ENCODE assay signal across 6 cellular contexts in genomic region chr2:99153921-99154604, GRCh38. TPM values are rescaled to one million over a fixed set of nuclear protein-coding genes. Genes with fewer than 3 reads are reported as not detected.
DNase-seq lines count a peak whose midpoint lies in the region; ATAC-seq and TF ChIP-seq lines count a peak whose summit lies in the region.

No MANE protein-coding gene starts in this region.

- H3K9me3 Mint-ChIP-seq in type B pancreatic cell = no peaks in the 10 kb centered on the region

- in situ Hi-C loops in brain microvascular endothelial cell (cut with HindIII; ENCODE audit: low pct_ligation_motif_present, low sequenced_read_pairs) = no loop called here

- peaks cover 3% of the 10 kb centered on the region; the same call in 1 of the 2 replicates for H3K4me1 ChIP-seq in HEK293 (ENCODE audit: control insufficient read depth, insufficient read depth, low read length)
- H3K4me1 ChIP-seq in neuron (ENCODE audit: insufficient read depth, low read length) = peaks cover 8% of the 10 kb centered on the region

- no peaks in the 10 kb centered on the region for H3K9me3 ChIP-seq in HEK293 (ENCODE audit: control insufficient read depth, insufficient read depth, low read depth, low read length)
- no peaks in the 10 kb centered on the region for H3K9me3 ChIP-seq in neuron (ENCODE audit: low read length)

- H3K36me3 Mint-ChIP-seq in type B pancreatic cell = peaks cover 7% of the 10 kb centered on the region

- no peak overlapping the region for H3K4me3 Mint-ChIP-seq in type B pancreatic cell

- H2AFZ ChIP-seq in neuron (ENCODE audit: low read depth, low read length) = peak overlapping the region; percentile 92

- DNase-seq in brain microvascular endothelial cell (no peak), type B pancreatic cell (ENCODE audit: extremely low spot score, unreplicated experiment) (no peak), mucosa of gallbladder (ENCODE audit: low spot score) (no peak)

- no peaks in the 10 kb centered on the region for H3K27me3 ChIP-seq in brain microvascular endothelial cell (replicated peaks)
- no peaks in the 10 kb centered on the region for H3K27me3 ChIP-seq in neuron (ENCODE audit: insufficient read depth, low read length)

- ATAC-seq in HG03342 (IDR thresholded peaks at IDR 0.05; ENCODE audit: unreplicated experiment) = no peak

- no peaks in the 10 kb centered on the region for H3K27me3 Mint-ChIP-seq in type B pancreatic cell

- peak overlapping the region; percentile 63 for H3K4me3 ChIP-seq in HEK293 (ENCODE audit: low read depth, low read length)
- peak overlapping the region; percentile 87 for H3K4me3 ChIP-seq in brain microvascular endothelial cell (ENCODE audit: low read depth, low read length)
- peak overlapping the region; percentile 86 for H3K4me3 ChIP-seq in neuron (ENCODE audit: low read length)

- TF ChIP-seq CTCF in HEK293 (tag by site-specific recombination; IDR thresholded peaks at IDR 0.05) = no peak
- TF ChIP-seq CTCF in brain microvascular endothelial cell (IDR thresholded peaks at IDR 0.05; ENCODE audit: low read depth, low read length, missing control alignments) = no peak
- no peak for TF ChIP-seq CTCF in type B pancreatic cell (conservative IDR thresholded peaks at IDR 0.05)

- CTCF ChIA-PET in HEK293 (lab: Yijun Ruan, JAX) = interaction anchor here (1.7 kb wide), 1 partner anchor 13 kb away, joined by 3 read pairs; no protein-coding TSS in a partner anchor

- H3K27ac Mint-ChIP-seq in type B pancreatic cell = no peak overlapping the region

- peaks cover 18% of the 10 kb centered on the region for H3K4me1 Mint-ChIP-seq in type B pancreatic cell (ENCODE audit: unreplicated experiment)

- POLR2A ChIA-PET in HEK293 (lab: Yijun Ruan, JAX) = interaction anchor here (1.2 to 5.8 kb wide), 7 partner anchors 13 to 183 kb away, joined by 3 to 58 read pairs (median 4); partner anchors contain the start of genes C2orf15, EIF5B, MITD1 and MRPL30

- peaks cover 0 to 17% of the 10 kb centered on the region in 2 experiments; a peak in 2 of 3 replicates for H3K36me3 ChIP-seq in HEK293 (ENCODE audit: control insufficient read depth in 2 of 2, insufficient read depth in 1 of 2, low read length in 2 of 2)
- H3K36me3 ChIP-seq in brain microvascular endothelial cell (replicated peaks) = no peaks in the 10 kb centered on the region
- peaks cover 6% of the 10 kb centered on the region for H3K36me3 ChIP-seq in neuron (ENCODE audit: insufficient read depth, low read length)

- 0 out of 2 replicates have a peak overlapping the region, but pooled peaks have one; percentile 71 for H3K27ac ChIP-seq in HEK293 (ENCODE audit: extremely low read depth, low read depth, low read length)
- peak overlapping the region; percentile 41 for H3K27ac ChIP-seq in brain microvascular endothelial cell

TF ChIP-seq in HEK293, 187 proteins besides CTCF, POLR2A, EP300 and RAD21:
- no peak for TF ChIP-seq ZNF354C (tag by site-specific recombination; IDR thresholded peaks at IDR 0.05; ENCODE audit: borderline replicate concordance, low read depth)
- no peak for TF ChIP-seq FEZF1 (tag by site-specific recombination; IDR thresholded peaks at IDR 0.05)
- TF ChIP-seq ZBTB20 (tag by site-specific recombination; IDR thresholded peaks at IDR 0.05) = no peak
- TF ChIP-seq, protein P1, sequence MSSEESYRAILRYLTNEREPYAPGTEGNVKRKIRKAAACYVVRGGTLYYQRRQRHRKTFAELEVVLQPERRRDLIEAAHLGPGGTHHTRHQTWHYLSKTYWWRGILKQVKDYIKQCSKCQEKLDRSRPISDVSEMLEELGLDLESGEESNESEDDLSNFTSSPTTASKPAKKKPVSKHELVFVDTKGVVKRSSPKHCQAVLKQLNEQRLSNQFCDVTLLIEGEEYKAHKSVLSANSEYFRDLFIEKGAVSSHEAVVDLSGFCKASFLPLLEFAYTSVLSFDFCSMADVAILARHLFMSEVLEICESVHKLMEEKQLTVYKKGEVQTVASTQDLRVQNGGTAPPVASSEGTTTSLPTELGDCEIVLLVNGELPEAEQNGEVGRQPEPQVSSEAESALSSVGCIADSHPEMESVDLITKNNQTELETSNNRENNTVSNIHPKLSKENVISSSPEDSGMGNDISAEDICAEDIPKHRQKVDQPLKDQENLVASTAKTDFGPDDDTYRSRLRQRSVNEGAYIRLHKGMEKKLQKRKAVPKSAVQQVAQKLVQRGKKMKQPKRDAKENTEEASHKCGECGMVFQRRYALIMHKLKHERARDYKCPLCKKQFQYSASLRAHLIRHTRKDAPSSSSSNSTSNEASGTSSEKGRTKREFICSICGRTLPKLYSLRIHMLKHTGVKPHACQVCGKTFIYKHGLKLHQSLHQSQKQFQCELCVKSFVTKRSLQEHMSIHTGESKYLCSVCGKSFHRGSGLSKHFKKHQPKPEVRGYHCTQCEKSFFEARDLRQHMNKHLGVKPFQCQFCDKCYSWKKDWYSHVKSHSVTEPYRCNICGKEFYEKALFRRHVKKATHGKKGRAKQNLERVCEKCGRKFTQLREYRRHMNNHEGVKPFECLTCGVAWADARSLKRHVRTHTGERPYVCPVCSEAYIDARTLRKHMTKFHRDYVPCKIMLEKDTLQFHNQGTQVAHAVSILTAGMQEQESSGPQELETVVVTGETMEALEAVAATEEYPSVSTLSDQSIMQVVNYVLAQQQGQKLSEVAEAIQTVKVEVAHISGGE (tag by site-specific recombination; conservative IDR thresholded peaks at IDR 0.05; ENCODE audit: low read depth) = no peak
- TF ChIP-seq ZNF600 (tag by site-specific recombination; IDR thresholded peaks at IDR 0.05) = no peak
- TF ChIP-seq, protein P2, sequence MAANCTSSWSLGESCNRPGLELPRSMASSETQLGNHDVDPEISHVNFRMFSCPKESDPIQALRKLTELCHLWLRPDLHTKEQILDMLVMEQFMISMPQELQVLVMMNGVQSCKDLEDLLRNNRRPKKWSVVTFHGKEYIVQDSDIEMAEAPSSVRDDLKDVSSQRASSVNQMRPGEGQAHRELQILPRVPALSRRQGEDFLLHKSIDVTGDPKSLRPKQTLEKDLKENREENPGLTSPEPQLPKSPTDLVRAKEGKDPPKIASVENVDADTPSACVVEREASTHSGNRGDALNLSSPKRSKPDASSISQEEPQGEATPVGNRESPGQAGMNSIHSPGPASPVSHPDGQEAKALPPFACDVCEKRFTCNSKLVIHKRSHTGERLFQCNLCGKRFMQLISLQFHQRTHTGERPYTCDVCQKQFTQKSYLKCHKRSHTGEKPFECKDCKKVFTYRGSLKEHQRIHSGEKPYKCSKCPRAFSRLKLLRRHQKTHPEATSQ (tag by site-specific recombination; IDR thresholded peaks at IDR 0.05) = no peak
- no peak for TF ChIP-seq ZSCAN16 (tag by site-specific recombination; IDR thresholded peaks at IDR 0.05)

RNA-seq across cellular contexts. Expression of gene TSGA10, which starts 0.7 kb away (rescaled TPM):
- total RNA-seq in type B pancreatic cell (ENCODE audit: low replicate concordance) (7.4 and 10.9 TPM in 2 replicates), mucosa of gallbladder (9.3 TPM)

RNA-seq across cellular contexts. Expression of gene LIPT1, which starts 0.7 kb away (rescaled TPM):
- total RNA-seq in type B pancreatic cell (ENCODE audit: low replicate concordance) = 5.0 and 5.3 TPM in 2 replicates
- total RNA-seq in mucosa of gallbladder = 6.5 TPM

RNA-seq across cellular contexts. Expression of gene C2orf15, which starts 12.6 kb away (rescaled TPM):
- total RNA-seq in type B pancreatic cell (ENCODE audit: low replicate concordance) (5.6 and 8.2 TPM in 2 replicates), mucosa of gallbladder (5.8 TPM)

RNA-seq across cellular contexts. Expression of gene MITD1, which starts 26.8 kb away (rescaled TPM):
- total RNA-seq in type B pancreatic cell (ENCODE audit: low replicate concordance) (27.8 and 30.0 TPM in 2 replicates), mucosa of gallbladder (21.5 TPM)

RNA-seq across cellular contexts. Expression of gene MRPL30, which starts 26.9 kb away (rescaled TPM):
- total RNA-seq in type B pancreatic cell (ENCODE audit: low replicate concordance) (25.1 and 38.4 TPM in 2 replicates), mucosa of gallbladder (19.7 TPM)
